Comparison of ENCODE assay signal across 18 cellular contexts in genomic region chr19:18273566-18274302, GRCh38. TPM values are rescaled to one million over a fixed set of nuclear protein-coding genes. Genes with fewer than 3 reads are reported as not detected.
DNase-seq lines count a peak whose midpoint lies in the region; ATAC-seq and TF ChIP-seq lines count a peak whose summit lies in the region.
"Had no signal": no experiment of that assay in that cellular context is flagged by ENCODE, and none has a peak within 500 bp of the region (broad histone marks: within the 10 kb centered on the region; RNA-seq: fewer than 3 reads in every experiment).

No MANE protein-coding gene starts in this region.

- no peaks in the 10 kb centered on the region for H3K9me3 Mint-ChIP-seq in activated naive CD4-positive, alpha-beta T cell treated with anti-CD3 and anti-CD28 coated beads, Interleukin-2, amount 50 U/mL, for 72 hours
- H3K9me3 Mint-ChIP-seq: nephron progenitor cell; T-helper 2 cell treated with Interferon-gamma antibody and Interleukin-4, amounts not matched to agents 5 μg/mL and 100 μg/mL, for 36 hours had no signal

- intact Hi-C loops in uterus (cut with DNase I; ENCODE audit: low total_unique reads) = no loop called here

- no peak overlapping the region for H4K91ac ChIP-seq in trophoblast cell (ENCODE audit: low read depth, low read length)

- peak overlapping the region; percentile 9 to 79 for H3K27ac Mint-ChIP-seq in activated naive CD4-positive, alpha-beta T cell treated with anti-CD3 and anti-CD28 coated beads, Interleukin-2, amount 50 U/mL, for 72 hours
- H3K27ac Mint-ChIP-seq: nephron progenitor cell; T-helper 2 cell treated with Interferon-gamma antibody and Interleukin-4, amounts not matched to agents 5 μg/mL and 100 μg/mL, for 36 hours had no signal

- H3K27me3 ChIP-seq in duodenal mucosa (ENCODE audit: control insufficient read depth in 1 of 2, insufficient read depth in 2 of 2, low read length in 2 of 2) (no peaks in the 10 kb centered on the region), trophoblast cell (ENCODE audit: insufficient read depth, low read length) (no peaks in the 10 kb centered on the region), uterus (no peaks in the 10 kb centered on the region), BE2C (no peaks in the 10 kb centered on the region)
- H3K27me3 ChIP-seq: left lung had no signal

- H3K14ac ChIP-seq in trophoblast cell (ENCODE audit: low read length) = no peak overlapping the region

- no peak overlapping the region for H4K12ac ChIP-seq in trophoblast cell (ENCODE audit: low read depth, low read length)

- H3K18ac ChIP-seq in trophoblast cell (ENCODE audit: low read length) = no peak overlapping the region

- H3K79me2 ChIP-seq in trophoblast cell (ENCODE audit: control insufficient read depth, insufficient read depth, low read length, poor library complexity) = peaks cover 8% of the 10 kb centered on the region

- no peak overlapping the region for H2BK120ac ChIP-seq in trophoblast cell (ENCODE audit: insufficient read depth, low read length, poor library complexity)

- no peak for TF ChIP-seq POLR2A in uterus (IDR thresholded peaks at IDR 0.05)

- no peak overlapping the region for H2BK5ac ChIP-seq in trophoblast cell (ENCODE audit: low read depth, low read length, poor library complexity)

- H2AK5ac ChIP-seq in trophoblast cell (ENCODE audit: low read length) = no peak overlapping the region

- H3K9me3 ChIP-seq in duodenal mucosa (ENCODE audit: control insufficient read depth in 1 of 2, low read length in 2 of 2) (no peaks in the 10 kb centered on the region), trophoblast cell (ENCODE audit: insufficient read depth, low read depth, low read length) (no peaks in the 10 kb centered on the region), uterus (no peaks in the 10 kb centered on the region), BE2C (no peaks in the 10 kb centered on the region)
- H3K9me3 ChIP-seq: left lung had no signal

- peaks cover 11 to 20% of the 10 kb centered on the region in 2 donors for H3K36me3 ChIP-seq in duodenal mucosa (ENCODE audit: control insufficient read depth in 1 of 2, insufficient read depth in 2 of 2, low read length in 2 of 2)
- peaks cover 26 to 27% of the 10 kb centered on the region in 2 experiments for H3K36me3 ChIP-seq in trophoblast cell (ENCODE audit: control insufficient read depth in 1 of 2, insufficient read depth in 2 of 2, low read length in 2 of 2)
- no peaks in the 10 kb centered on the region for H3K36me3 ChIP-seq in uterus
- H3K36me3 ChIP-seq in BE2C = peaks cover 29% of the 10 kb centered on the region

- H4K8ac ChIP-seq in trophoblast cell (ENCODE audit: low read depth, low read length) = no peak overlapping the region

- no peak for TF ChIP-seq CTCF in uterus (IDR thresholded peaks at IDR 0.05)
- TF ChIP-seq CTCF in BE2C (IDR thresholded peaks at IDR 0.05; ENCODE audit: low read depth, low read length) = no peak

- no peak overlapping the region for H3K9ac ChIP-seq in duodenal mucosa (ENCODE audit: low read depth in 1 of 2, low read length in 2 of 2)
- no peak overlapping the region for H3K9ac ChIP-seq in trophoblast cell (ENCODE audit: low read length)

- no peak for DNase-seq in activated naive CD4-positive, alpha-beta T cell treated with anti-CD3 and anti-CD28 coated beads, Interleukin-2, amount 50 U/mL, for 72 hours (ENCODE audit: low spot score in 2 of 2)
- no peak for DNase-seq in activated naive CD4-positive, alpha-beta T cell treated with anti-CD3 and anti-CD28 coated beads, Interleukin-2, amount 50 U/mL, for 16 hours
- peak; percentile 24 to 50 for DNase-seq in trophoblast cell
- no peak for DNase-seq in uterus
- no peak for DNase-seq in NCI-H146 treated with DMSO at 0.1 percent for 48 hours (lab: John Stamatoyannopoulos, UW; ENCODE audit: unreplicated experiment)
- DNase-seq in activated naive CD4-positive, alpha-beta T cell (lab: John Stamatoyannopoulos, UW) = no peak
- DNase-seq in BE2C = no peak
- DNase-seq: activated CD4-positive, alpha-beta T cell treated with anti-CD3 and anti-CD28 coated beads for 4 hours; EL; KG1; left lung; NCI-H1417 treated with DMSO at 0.1 percent for 48 hours; NCI-H2227 treated with DMSO at 0.1 percent for 48 hours; nephron progenitor cell; SHP77 treated with DMSO at 0.1 percent for 48 hours; stimulated activated CD4-positive, alpha-beta T cell treated with anti-CD3 and anti-CD28 coated beads, Interleukin-4, amount 100 ng/mL, for 1 hour had no signal

- peaks cover 7% of the 10 kb centered on the region in 2 donors for H3K36me3 Mint-ChIP-seq in activated naive CD4-positive, alpha-beta T cell treated with anti-CD3 and anti-CD28 coated beads, Interleukin-2, amount 50 U/mL, for 72 hours

- no peak overlapping the region for H2BK12ac ChIP-seq in trophoblast cell (ENCODE audit: low read length)

- H3K79me1 ChIP-seq in trophoblast cell (ENCODE audit: low read length) = no peaks in the 10 kb centered on the region

- no peak overlapping the region for H3K4me2 ChIP-seq in trophoblast cell (ENCODE audit: low read length)

- WGBS in trophoblast cell (ENCODE audit: extremely low coverage, insufficient coverage, insufficient read length) = no CpG with 5 or more reads among the region's 14 CpGs

- no peak overlapping the region for H3K4me3 ChIP-seq in duodenal mucosa (ENCODE audit: low read depth in 1 of 2, low read length in 2 of 2)
- H3K4me3 ChIP-seq in trophoblast cell (ENCODE audit: low read depth, low read length) = no peak overlapping the region
- no peak overlapping the region for H3K4me3 ChIP-seq in uterus
- H3K4me3 ChIP-seq in BE2C (ENCODE audit: low read depth, low read length) = no peak overlapping the region
- H3K4me3 ChIP-seq: left lung had no signal

- no peak overlapping the region for H2AFZ ChIP-seq in trophoblast cell (ENCODE audit: insufficient read depth, low read length, poor library complexity)

- ATAC-seq in activated naive CD4-positive, alpha-beta T cell treated with anti-CD3 and anti-CD28 coated beads, Interleukin-2, amount 50 U/mL, for 72 hours = peak in 1 of 2 donors; percentile 0
- ATAC-seq: left lung had no signal

- H3K23ac ChIP-seq in trophoblast cell (ENCODE audit: low read length) = no peak overlapping the region

- peak overlapping the region; percentile 78 for H3K27ac ChIP-seq in duodenal mucosa (ENCODE audit: low read depth, low read length)
- H3K27ac ChIP-seq in trophoblast cell (ENCODE audit: low read depth, low read length) = no peak overlapping the region
- H3K27ac ChIP-seq in uterus = peak overlapping the region; percentile 84 to 92

- H3K4ac ChIP-seq in trophoblast cell (ENCODE audit: low read depth, low read length) = no peak overlapping the region

- peaks cover 22 to 38% of the 10 kb centered on the region in 2 donors for H3K4me1 ChIP-seq in duodenal mucosa (ENCODE audit: control insufficient read depth in 1 of 2, insufficient read depth in 2 of 2, low read length in 2 of 2)
- H3K4me1 ChIP-seq in trophoblast cell (ENCODE audit: control insufficient read depth in 1 of 2, insufficient read depth in 2 of 2, low read length in 2 of 2) = peaks cover 7 to 15% of the 10 kb centered on the region in 2 experiments
- H3K4me1 ChIP-seq in uterus = peaks cover 14 to 23% of the 10 kb centered on the region in 2 donors
- no peaks in the 10 kb centered on the region for H3K4me1 ChIP-seq in BE2C

RNA-seq across cellular contexts. Expression of gene IQCN, which starts 0.5 kb away (rescaled TPM):
- 1 to 10 TPM in 1 of 2 donors, under 1 TPM in 1; 0.45 to 1.5 TPM for total RNA-seq in activated naive CD4-positive, alpha-beta T cell treated with anti-CD3 and anti-CD28 coated beads, Interleukin-2, amount 50 U/mL, for 72 hours
- polyA plus RNA-seq in trophoblast cell (2013) = 1.7 and 1.8 TPM in 2 replicates
- total RNA-seq in uterus = 10 to 100 TPM in 1 of 4 donors, 1 to 10 TPM in 3; 1.0 to 41.1 (median 3.0) TPM
- polyA plus RNA-seq in BE2C (2012; ENCODE audit: insufficient read depth, insufficient read length, low read depth) = 2.2 TPM

RNA-seq across cellular contexts. Expression of gene JUND, which starts 7.7 kb away (rescaled TPM):
- 100 to 1,000 TPM; 213 to 255 TPM for total RNA-seq in activated naive CD4-positive, alpha-beta T cell treated with anti-CD3 and anti-CD28 coated beads, Interleukin-2, amount 50 U/mL, for 72 hours
- polyA plus RNA-seq in trophoblast cell (2013) = 224 and 256 TPM in 2 replicates
- 100 to 1,000 TPM; 152 to 386 (median 290) TPM for total RNA-seq in uterus
- polyA plus RNA-seq in BE2C (2012; ENCODE audit: insufficient read depth, insufficient read length, low read depth) = 386 TPM

RNA-seq across cellular contexts. Expression of gene PDE4C, which starts 47.5 kb away (rescaled TPM):
- total RNA-seq in activated naive CD4-positive, alpha-beta T cell treated with anti-CD3 and anti-CD28 coated beads, Interleukin-2, amount 50 U/mL, for 72 hours = 1 to 10 TPM in 1 of 2 donors, under 1 TPM in 1; 0.12 to 1.0 TPM
- 0.38 and 0.60 TPM in 2 replicates for polyA plus RNA-seq in trophoblast cell (2013)
- total RNA-seq in uterus = 1 to 10 TPM in 2 of 4 donors, not detected in 2; 1.7 to 3.3 TPM
- 7.3 TPM for polyA plus RNA-seq in BE2C (2012; ENCODE audit: insufficient read depth, insufficient read length, low read depth)

RNA-seq across cellular contexts. Expression of gene LSM4, which starts 49.1 kb away (rescaled TPM):
- total RNA-seq in activated naive CD4-positive, alpha-beta T cell treated with anti-CD3 and anti-CD28 coated beads, Interleukin-2, amount 50 U/mL, for 72 hours = 100 to 1,000 TPM; 280 to 379 TPM
- polyA plus RNA-seq in trophoblast cell (2013) = 216 and 223 TPM in 2 replicates
- 100 to 1,000 TPM in 1 of 4 donors, 10 to 100 TPM in 2, 1 to 10 TPM in 1; 8.8 to 120 (median 64.2) TPM for total RNA-seq in uterus
- polyA plus RNA-seq in BE2C (2012; ENCODE audit: insufficient read depth, insufficient read length, low read depth) = 534 TPM

Comparison
In these comparisons a context has a peak if more than half of its experiments do, and no peak if none do; other contexts are left out.
1. DNase-seq: peak in trophoblast cell (2 of 2); none in activated naive CD4-positive, alpha-beta T cell treated with anti-CD3 and anti-CD28 coated beads, Interleukin-2, amount 50 U/mL, for 72 hours (0 of 2), activated naive CD4-positive, alpha-beta T cell treated with anti-CD3 and anti-CD28 coated beads, Interleukin-2, amount 50 U/mL, for 16 hours (single experiment), uterus (0 of 2), NCI-H146 treated with DMSO at 0.1 percent for 48 hours (single experiment), activated naive CD4-positive, alpha-beta T cell (0 of 4) and BE2C (single experiment).